1 cellular context compared by ENCODE assay signal in the genomic region with DNA sequence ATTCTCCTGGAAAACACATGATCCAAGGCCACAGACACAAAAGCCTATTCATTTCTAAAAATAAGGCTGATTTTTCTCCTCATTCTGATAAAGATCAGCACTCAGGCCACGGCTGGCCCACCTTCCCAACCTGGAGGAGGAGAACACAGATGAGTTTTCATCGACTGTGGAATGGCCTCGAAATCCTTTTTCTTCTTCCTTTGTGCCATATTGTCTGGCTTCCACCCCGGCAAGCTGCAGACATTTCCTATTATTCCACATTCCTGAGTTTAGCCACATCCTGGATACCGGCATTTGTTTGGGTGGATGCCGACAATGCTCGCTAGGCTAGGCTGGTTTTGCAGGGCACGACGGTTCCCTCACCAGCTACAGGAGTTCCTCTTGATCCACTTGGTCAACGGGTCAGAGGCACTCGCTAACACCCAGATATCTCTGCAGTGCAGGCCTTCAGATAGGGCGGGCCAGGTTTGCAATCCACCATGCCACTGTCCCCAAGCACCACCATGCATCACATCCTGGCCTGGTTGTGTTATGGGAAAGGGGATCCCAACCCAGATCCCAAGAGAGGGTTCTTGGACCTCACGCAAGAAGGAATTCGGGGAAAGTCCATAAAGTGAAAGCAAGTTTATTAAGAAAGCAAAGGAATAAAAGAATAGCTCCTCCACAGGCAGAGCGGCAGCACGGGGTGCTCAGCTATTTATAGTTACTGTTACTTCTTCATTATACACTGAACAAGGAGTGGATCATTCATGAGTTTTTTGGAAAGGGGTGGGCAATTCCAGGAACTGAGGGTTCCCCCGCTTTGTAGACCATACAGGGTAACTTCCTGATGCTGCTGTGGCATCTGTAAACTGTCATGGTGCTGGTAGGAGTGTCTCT.
TF ChIP-seq lines count a peak whose summit lies in the region.

No MANE protein-coding gene starts in this region.

TF ChIP-seq in K562, 482 proteins besides CTCF, POLR2A, EP300 and RAD21 (continued from another document and continues in another):
- TF ChIP-seq, protein P1, sequence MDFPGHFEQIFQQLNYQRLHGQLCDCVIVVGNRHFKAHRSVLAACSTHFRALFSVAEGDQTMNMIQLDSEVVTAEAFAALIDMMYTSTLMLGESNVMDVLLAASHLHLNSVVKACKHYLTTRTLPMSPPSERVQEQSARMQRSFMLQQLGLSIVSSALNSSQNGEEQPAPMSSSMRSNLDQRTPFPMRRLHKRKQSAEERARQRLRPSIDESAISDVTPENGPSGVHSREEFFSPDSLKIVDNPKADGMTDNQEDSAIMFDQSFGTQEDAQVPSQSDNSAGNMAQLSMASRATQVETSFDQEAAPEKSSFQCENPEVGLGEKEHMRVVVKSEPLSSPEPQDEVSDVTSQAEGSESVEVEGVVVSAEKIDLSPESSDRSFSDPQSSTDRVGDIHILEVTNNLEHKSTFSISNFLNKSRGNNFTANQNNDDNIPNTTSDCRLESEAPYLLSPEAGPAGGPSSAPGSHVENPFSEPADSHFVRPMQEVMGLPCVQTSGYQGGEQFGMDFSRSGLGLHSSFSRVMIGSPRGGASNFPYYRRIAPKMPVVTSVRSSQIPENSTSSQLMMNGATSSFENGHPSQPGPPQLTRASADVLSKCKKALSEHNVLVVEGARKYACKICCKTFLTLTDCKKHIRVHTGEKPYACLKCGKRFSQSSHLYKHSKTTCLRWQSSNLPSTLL (IDR thresholded peaks at IDR 0.05): peak; percentile 67
- peak; percentile 61; the same call in 1 of the 2 replicates for TF ChIP-seq TAL1 (IDR thresholded peaks at IDR 0.05)
- peak; percentile 86 for TF ChIP-seq STAT5A (IDR thresholded peaks at IDR 0.05; ENCODE audit: borderline replicate concordance, low read length)
- TF ChIP-seq, protein P2, sequence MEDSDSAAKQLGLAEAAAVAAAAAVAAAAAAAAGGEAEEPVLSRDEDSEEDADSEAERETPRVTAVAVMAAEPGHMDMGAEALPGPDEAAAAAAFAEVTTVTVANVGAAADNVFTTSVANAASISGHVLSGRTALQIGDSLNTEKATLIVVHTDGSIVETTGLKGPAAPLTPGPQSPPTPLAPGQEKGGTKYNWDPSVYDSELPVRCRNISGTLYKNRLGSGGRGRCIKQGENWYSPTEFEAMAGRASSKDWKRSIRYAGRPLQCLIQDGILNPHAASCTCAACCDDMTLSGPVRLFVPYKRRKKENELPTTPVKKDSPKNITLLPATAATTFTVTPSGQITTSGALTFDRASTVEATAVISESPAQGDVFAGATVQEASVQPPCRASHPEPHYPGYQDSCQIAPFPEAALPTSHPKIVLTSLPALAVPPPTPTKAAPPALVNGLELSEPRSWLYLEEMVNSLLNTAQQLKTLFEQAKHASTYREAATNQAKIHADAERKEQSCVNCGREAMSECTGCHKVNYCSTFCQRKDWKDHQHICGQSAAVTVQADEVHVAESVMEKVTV (CRISPR knock-in tag; IDR thresholded peaks at IDR 0.05): no peak
- no peak for TF ChIP-seq BRCA1 (IDR thresholded peaks at IDR 0.05)
- no peak for TF ChIP-seq BRCA1 (CRISPR knock-in tag; IDR thresholded peaks at IDR 0.05)
- TF ChIP-seq AFF1 (IDR thresholded peaks at IDR 0.05; ENCODE audit: low read depth in 1 of 2, partially characterized antibody in 2 of 2): no peak
- no peak for TF ChIP-seq CREB1 (IDR thresholded peaks at IDR 0.05)
- TF ChIP-seq CREB1 (CRISPR knock-in tag; IDR thresholded peaks at IDR 0.05): 0 out of 2 replicates have a peak, but pooled peaks have one; percentile 13
- no peak for TF ChIP-seq IRF1 (CRISPR knock-in tag; IDR thresholded peaks at IDR 0.05; ENCODE audit: borderline replicate concordance)
- no peak for TF ChIP-seq NR4A1 (CRISPR knock-in tag; IDR thresholded peaks at IDR 0.05)
- TF ChIP-seq NR4A1 (tag; IDR thresholded peaks at IDR 0.05): peak; percentile 49; the same call in 1 of the 2 replicates
- TF ChIP-seq ZNF436 (CRISPR knock-in tag; IDR thresholded peaks at IDR 0.05): no peak
- no peak for TF ChIP-seq ZBTB8A (IDR thresholded peaks at IDR 0.05; ENCODE audit: partially characterized antibody)
- TF ChIP-seq XRCC5 (IDR thresholded peaks at IDR 0.05; ENCODE audit: low read depth, low read length): no peak
- TF ChIP-seq, protein P3, sequence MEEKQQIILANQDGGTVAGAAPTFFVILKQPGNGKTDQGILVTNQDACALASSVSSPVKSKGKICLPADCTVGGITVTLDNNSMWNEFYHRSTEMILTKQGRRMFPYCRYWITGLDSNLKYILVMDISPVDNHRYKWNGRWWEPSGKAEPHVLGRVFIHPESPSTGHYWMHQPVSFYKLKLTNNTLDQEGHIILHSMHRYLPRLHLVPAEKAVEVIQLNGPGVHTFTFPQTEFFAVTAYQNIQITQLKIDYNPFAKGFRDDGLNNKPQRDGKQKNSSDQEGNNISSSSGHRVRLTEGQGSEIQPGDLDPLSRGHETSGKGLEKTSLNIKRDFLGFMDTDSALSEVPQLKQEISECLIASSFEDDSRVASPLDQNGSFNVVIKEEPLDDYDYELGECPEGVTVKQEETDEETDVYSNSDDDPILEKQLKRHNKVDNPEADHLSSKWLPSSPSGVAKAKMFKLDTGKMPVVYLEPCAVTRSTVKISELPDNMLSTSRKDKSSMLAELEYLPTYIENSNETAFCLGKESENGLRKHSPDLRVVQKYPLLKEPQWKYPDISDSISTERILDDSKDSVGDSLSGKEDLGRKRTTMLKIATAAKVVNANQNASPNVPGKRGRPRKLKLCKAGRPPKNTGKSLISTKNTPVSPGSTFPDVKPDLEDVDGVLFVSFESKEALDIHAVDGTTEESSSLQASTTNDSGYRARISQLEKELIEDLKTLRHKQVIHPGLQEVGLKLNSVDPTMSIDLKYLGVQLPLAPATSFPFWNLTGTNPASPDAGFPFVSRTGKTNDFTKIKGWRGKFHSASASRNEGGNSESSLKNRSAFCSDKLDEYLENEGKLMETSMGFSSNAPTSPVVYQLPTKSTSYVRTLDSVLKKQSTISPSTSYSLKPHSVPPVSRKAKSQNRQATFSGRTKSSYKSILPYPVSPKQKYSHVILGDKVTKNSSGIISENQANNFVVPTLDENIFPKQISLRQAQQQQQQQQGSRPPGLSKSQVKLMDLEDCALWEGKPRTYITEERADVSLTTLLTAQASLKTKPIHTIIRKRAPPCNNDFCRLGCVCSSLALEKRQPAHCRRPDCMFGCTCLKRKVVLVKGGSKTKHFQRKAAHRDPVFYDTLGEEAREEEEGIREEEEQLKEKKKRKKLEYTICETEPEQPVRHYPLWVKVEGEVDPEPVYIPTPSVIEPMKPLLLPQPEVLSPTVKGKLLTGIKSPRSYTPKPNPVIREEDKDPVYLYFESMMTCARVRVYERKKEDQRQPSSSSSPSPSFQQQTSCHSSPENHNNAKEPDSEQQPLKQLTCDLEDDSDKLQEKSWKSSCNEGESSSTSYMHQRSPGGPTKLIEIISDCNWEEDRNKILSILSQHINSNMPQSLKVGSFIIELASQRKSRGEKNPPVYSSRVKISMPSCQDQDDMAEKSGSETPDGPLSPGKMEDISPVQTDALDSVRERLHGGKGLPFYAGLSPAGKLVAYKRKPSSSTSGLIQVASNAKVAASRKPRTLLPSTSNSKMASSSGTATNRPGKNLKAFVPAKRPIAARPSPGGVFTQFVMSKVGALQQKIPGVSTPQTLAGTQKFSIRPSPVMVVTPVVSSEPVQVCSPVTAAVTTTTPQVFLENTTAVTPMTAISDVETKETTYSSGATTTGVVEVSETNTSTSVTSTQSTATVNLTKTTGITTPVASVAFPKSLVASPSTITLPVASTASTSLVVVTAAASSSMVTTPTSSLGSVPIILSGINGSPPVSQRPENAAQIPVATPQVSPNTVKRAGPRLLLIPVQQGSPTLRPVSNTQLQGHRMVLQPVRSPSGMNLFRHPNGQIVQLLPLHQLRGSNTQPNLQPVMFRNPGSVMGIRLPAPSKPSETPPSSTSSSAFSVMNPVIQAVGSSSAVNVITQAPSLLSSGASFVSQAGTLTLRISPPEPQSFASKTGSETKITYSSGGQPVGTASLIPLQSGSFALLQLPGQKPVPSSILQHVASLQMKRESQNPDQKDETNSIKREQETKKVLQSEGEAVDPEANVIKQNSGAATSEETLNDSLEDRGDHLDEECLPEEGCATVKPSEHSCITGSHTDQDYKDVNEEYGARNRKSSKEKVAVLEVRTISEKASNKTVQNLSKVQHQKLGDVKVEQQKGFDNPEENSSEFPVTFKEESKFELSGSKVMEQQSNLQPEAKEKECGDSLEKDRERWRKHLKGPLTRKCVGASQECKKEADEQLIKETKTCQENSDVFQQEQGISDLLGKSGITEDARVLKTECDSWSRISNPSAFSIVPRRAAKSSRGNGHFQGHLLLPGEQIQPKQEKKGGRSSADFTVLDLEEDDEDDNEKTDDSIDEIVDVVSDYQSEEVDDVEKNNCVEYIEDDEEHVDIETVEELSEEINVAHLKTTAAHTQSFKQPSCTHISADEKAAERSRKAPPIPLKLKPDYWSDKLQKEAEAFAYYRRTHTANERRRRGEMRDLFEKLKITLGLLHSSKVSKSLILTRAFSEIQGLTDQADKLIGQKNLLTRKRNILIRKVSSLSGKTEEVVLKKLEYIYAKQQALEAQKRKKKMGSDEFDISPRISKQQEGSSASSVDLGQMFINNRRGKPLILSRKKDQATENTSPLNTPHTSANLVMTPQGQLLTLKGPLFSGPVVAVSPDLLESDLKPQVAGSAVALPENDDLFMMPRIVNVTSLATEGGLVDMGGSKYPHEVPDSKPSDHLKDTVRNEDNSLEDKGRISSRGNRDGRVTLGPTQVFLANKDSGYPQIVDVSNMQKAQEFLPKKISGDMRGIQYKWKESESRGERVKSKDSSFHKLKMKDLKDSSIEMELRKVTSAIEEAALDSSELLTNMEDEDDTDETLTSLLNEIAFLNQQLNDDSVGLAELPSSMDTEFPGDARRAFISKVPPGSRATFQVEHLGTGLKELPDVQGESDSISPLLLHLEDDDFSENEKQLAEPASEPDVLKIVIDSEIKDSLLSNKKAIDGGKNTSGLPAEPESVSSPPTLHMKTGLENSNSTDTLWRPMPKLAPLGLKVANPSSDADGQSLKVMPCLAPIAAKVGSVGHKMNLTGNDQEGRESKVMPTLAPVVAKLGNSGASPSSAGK (IDR thresholded peaks at IDR 0.05): peak; percentile 55
- TF ChIP-seq CBFA2T2 (conservative IDR thresholded peaks at IDR 0.05): peak; percentile 51; the same call in 1 of the 2 replicates
- TF ChIP-seq, protein P4, sequence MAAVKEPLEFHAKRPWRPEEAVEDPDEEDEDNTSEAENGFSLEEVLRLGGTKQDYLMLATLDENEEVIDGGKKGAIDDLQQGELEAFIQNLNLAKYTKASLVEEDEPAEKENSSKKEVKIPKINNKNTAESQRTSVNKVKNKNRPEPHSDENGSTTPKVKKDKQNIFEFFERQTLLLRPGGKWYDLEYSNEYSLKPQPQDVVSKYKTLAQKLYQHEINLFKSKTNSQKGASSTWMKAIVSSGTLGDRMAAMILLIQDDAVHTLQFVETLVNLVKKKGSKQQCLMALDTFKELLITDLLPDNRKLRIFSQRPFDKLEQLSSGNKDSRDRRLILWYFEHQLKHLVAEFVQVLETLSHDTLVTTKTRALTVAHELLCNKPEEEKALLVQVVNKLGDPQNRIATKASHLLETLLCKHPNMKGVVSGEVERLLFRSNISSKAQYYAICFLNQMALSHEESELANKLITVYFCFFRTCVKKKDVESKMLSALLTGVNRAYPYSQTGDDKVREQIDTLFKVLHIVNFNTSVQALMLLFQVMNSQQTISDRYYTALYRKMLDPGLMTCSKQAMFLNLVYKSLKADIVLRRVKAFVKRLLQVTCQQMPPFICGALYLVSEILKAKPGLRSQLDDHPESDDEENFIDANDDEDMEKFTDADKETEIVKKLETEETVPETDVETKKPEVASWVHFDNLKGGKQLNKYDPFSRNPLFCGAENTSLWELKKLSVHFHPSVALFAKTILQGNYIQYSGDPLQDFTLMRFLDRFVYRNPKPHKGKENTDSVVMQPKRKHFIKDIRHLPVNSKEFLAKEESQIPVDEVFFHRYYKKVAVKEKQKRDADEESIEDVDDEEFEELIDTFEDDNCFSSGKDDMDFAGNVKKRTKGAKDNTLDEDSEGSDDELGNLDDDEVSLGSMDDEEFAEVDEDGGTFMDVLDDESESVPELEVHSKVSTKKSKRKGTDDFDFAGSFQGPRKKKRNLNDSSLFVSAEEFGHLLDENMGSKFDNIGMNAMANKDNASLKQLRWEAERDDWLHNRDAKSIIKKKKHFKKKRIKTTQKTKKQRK (IDR thresholded peaks at IDR 0.05; ENCODE audit: borderline replicate concordance, low read depth, low read length): no peak
- TF ChIP-seq ELF1 (tag; IDR thresholded peaks at IDR 0.05): peak; percentile 51; the same call in 1 of the 2 replicates
- TF ChIP-seq, protein P5, sequence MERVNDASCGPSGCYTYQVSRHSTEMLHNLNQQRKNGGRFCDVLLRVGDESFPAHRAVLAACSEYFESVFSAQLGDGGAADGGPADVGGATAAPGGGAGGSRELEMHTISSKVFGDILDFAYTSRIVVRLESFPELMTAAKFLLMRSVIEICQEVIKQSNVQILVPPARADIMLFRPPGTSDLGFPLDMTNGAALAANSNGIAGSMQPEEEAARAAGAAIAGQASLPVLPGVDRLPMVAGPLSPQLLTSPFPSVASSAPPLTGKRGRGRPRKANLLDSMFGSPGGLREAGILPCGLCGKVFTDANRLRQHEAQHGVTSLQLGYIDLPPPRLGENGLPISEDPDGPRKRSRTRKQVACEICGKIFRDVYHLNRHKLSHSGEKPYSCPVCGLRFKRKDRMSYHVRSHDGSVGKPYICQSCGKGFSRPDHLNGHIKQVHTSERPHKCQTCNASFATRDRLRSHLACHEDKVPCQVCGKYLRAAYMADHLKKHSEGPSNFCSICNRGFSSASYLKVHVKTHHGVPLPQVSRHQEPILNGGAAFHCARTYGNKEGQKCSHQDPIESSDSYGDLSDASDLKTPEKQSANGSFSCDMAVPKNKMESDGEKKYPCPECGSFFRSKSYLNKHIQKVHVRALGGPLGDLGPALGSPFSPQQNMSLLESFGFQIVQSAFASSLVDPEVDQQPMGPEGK (CRISPR knock-in tag; IDR thresholded peaks at IDR 0.05; ENCODE audit: borderline replicate concordance): no peak
